ENCODE assay signal across 1 cellular context in genomic region chr9:96376926-96377874, GRCh38.
TF ChIP-seq lines count a peak whose summit lies in the region.

No MANE protein-coding gene starts in this region.

TF ChIP-seq in HEK293, 187 proteins besides CTCF, POLR2A, EP300 and RAD21 (continued from another document):
- TF ChIP-seq PRDM2 (tag by site-specific recombination; IDR thresholded peaks at IDR 0.05; ENCODE audit: borderline replicate concordance) = no peak
- no peak for TF ChIP-seq MYNN (tag by site-specific recombination; IDR thresholded peaks at IDR 0.05; ENCODE audit: borderline replicate concordance)
- no peak for TF ChIP-seq GLI2 (tag by site-specific recombination; IDR thresholded peaks at IDR 0.05; ENCODE audit: borderline replicate concordance, low read depth)
- TF ChIP-seq ELK4 (IDR thresholded peaks at IDR 0.05; ENCODE audit: borderline replicate concordance, low read depth, low read length) = no peak
- no peak for TF ChIP-seq ZBTB17 (tag by site-specific recombination; IDR thresholded peaks at IDR 0.05)
- TF ChIP-seq ZNF148 (tag by site-specific recombination; IDR thresholded peaks at IDR 0.05; ENCODE audit: borderline replicate concordance) = no peak
- TF ChIP-seq SP3 (tag by site-specific recombination; IDR thresholded peaks at IDR 0.05) = no peak
- peak; percentile 49; the same call in 1 of the 2 replicates for TF ChIP-seq ZNF366 (tag by site-specific recombination; conservative IDR thresholded peaks at IDR 0.05)
- TF ChIP-seq SP7 (tag by site-specific recombination; IDR thresholded peaks at IDR 0.05) = peak; percentile 45; the same call in 1 of the 2 replicates
- no peak for TF ChIP-seq ZNF521 (tag by site-specific recombination; IDR thresholded peaks at IDR 0.05)
- 0 out of 2 replicates have a peak, but pooled peaks have one; percentile 31 for TF ChIP-seq PRDM10 (tag by site-specific recombination; IDR thresholded peaks at IDR 0.05)
- TF ChIP-seq ZNF114 (tag by site-specific recombination; IDR thresholded peaks at IDR 0.05) = no peak
- TF ChIP-seq ZNF48 (tag by site-specific recombination; IDR thresholded peaks at IDR 0.05) = no peak
- no peak for TF ChIP-seq ZFP37 (tag by site-specific recombination; IDR thresholded peaks at IDR 0.05)
- no peak for TF ChIP-seq ZNF555 (tag by site-specific recombination; conservative IDR thresholded peaks at IDR 0.05)
- TF ChIP-seq ZIC2 (tag by site-specific recombination; IDR thresholded peaks at IDR 0.05) = peak; percentile 5; the same call in 1 of the 2 replicates
- no peak for TF ChIP-seq ZNF544 (tag by site-specific recombination; IDR thresholded peaks at IDR 0.05)
- TF ChIP-seq ZNF600 (tag by site-specific recombination; IDR thresholded peaks at IDR 0.05) = peak; percentile 41; the same call in 1 of the 2 replicates
- TF ChIP-seq MEIS1 (CRISPR knock-in tag; IDR thresholded peaks at IDR 0.05; ENCODE audit: borderline replicate concordance) = no peak
- TF ChIP-seq ZNF2 (tag by site-specific recombination; IDR thresholded peaks at IDR 0.05) = peak; percentile 48; the same call in 1 of the 2 replicates
- peak; percentile 89 for TF ChIP-seq ZNF449 (tag by site-specific recombination; IDR thresholded peaks at IDR 0.05)
